Comparison of ENCODE assay signal across 25 cellular contexts in the genomic region with DNA sequence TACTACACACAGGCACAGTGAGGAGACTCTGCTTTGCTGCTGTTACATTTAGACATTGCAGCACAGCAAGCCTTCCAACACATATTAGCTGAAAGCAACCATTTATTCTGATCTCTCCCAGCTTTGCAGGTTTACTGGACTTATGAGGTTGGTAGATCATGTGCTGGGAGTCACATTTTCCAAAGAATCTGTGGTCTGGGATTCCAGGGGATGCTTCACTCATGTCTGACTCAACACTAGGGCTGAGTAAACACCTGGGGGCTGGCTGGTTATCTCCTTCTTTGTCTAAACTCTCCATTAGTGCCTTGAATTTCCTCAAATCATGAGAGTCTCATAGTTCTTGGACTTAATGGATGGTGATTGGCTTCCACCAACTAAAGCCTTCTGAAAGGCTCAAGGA. TPM values are rescaled to one million over a fixed set of nuclear protein-coding genes. Genes with fewer than 3 reads are reported as not detected.
DNase-seq lines count a peak whose midpoint lies in the region; ATAC-seq, FAIRE-seq and TF ChIP-seq lines count a peak whose summit lies in the region.
"Had no signal": no experiment of that assay in that cellular context is flagged by ENCODE, and none has a peak within 500 bp of the region (broad histone marks: within the 10 kb centered on the region; RNA-seq: fewer than 3 reads in every experiment).

No MANE protein-coding gene starts in this region.

- no peak overlapping the region for H4K12ac ChIP-seq in trophoblast cell (ENCODE audit: low read depth, low read length)

- H3K4me3 Mint-ChIP-seq in effector memory CD8-positive, alpha-beta T cell = no peak overlapping the region
- H3K4me3 Mint-ChIP-seq: CD14-positive monocyte; CD4-positive, alpha-beta memory T cell; HFFc6 had no signal

- no peaks in the 10 kb centered on the region for H3K4me1 Mint-ChIP-seq in effector memory CD8-positive, alpha-beta T cell (ENCODE audit: low read depth in 2 of 2)
- H3K4me1 Mint-ChIP-seq: CD14-positive monocyte; CD4-positive, alpha-beta memory T cell had no signal

- H4K91ac ChIP-seq in trophoblast cell (ENCODE audit: low read depth, low read length) = no peak overlapping the region

- no peak overlapping the region for H2AK5ac ChIP-seq in trophoblast cell (ENCODE audit: low read length)

- H3K4me3 ChIP-seq in A549 (no peak overlapping the region), trophoblast cell (ENCODE audit: low read depth, low read length) (no peak overlapping the region)
- H3K4me3 ChIP-seq: BLaER1, K562 had no signal

- no peaks in the 10 kb centered on the region for H3K4me1 ChIP-seq in A549
- H3K4me1 ChIP-seq in trophoblast cell (ENCODE audit: control insufficient read depth in 1 of 2, insufficient read depth in 2 of 2, low read length in 2 of 2) = no peaks in the 10 kb centered on the region
- H3K4me1 ChIP-seq: BLaER1 had no signal

- DNase-seq in A549 (ENCODE audit: low read depth in 1 of 2, low spot score in 1 of 2) (no peak), HT1080 (ENCODE audit: low read depth) (peak; percentile 23), RPMI7951 (ENCODE audit: low read depth) (peak; percentile 13), trophoblast cell (peak; percentile 66 to 73), DMS79 (lab: John Stamatoyannopoulos, UW) (no peak)
- DNase-seq in effector memory CD8-positive, alpha-beta T cell = no peak
- DNase-seq: CD4-positive, alpha-beta memory T cell; DMS153; DMS79 treated with DMSO at 0.1 percent for 48 hours; EL; GOT3; H7; HFFc6; IMR-90 had no signal

- no peak overlapping the region for H3K27ac Mint-ChIP-seq in effector memory CD8-positive, alpha-beta T cell
- H3K27ac Mint-ChIP-seq: CD14-positive monocyte, HFFc6 had no signal

- no peak overlapping the region for H3K4ac ChIP-seq in trophoblast cell (ENCODE audit: low read depth, low read length)

- peaks cover 0 to 3% of the 10 kb centered on the region in 2 donors for H3K9me3 Mint-ChIP-seq in effector memory CD8-positive, alpha-beta T cell
- H3K9me3 Mint-ChIP-seq: HFFc6 had no signal

- TF ChIP-seq POLR2A in A549 (IDR thresholded peaks at IDR 0.05; ENCODE audit: low read length) = no peak

- no peaks in the 10 kb centered on the region for H3K79me2 ChIP-seq in trophoblast cell (ENCODE audit: control insufficient read depth, insufficient read depth, low read length, poor library complexity)

- H3K27me3 ChIP-seq in trophoblast cell (ENCODE audit: insufficient read depth, low read length) = no peaks in the 10 kb centered on the region
- H3K27me3 ChIP-seq: BLaER1 had no signal

- H3K4me2 ChIP-seq in A549 (no peak overlapping the region), trophoblast cell (ENCODE audit: low read length) (no peak overlapping the region)
- H3K4me2 ChIP-seq: BLaER1 had no signal

- ATAC-seq in A549 = 0 out of 6 replicates have a peak, but pooled peaks of 1 of the 2 experiments have one; percentile 7
- ATAC-seq in effector memory CD8-positive, alpha-beta T cell (replicated peaks) = no peak
- no peak for ATAC-seq in GM18502 (IDR thresholded peaks at IDR 0.05; ENCODE audit: poor library complexity, unreplicated experiment)
- ATAC-seq: HCT116, K562 had no signal

- TF ChIP-seq CTCF in A549 (IDR thresholded peaks at IDR 0.05) = no peak

- no peak overlapping the region for H3K27ac ChIP-seq in A549
- H3K27ac ChIP-seq in trophoblast cell (ENCODE audit: low read depth, low read length) = no peak overlapping the region
- H3K27ac ChIP-seq: 22Rv1, BLaER1, HL-60 had no signal

- no peak overlapping the region for H2AFZ ChIP-seq in trophoblast cell (ENCODE audit: insufficient read depth, low read length, poor library complexity)

- TF ChIP-seq RAD21 in A549 (conservative IDR thresholded peaks at IDR 0.05 in 1 of 2, IDR thresholded peaks at IDR 0.05 in 1 of 2) = no peak

- H3K14ac ChIP-seq in trophoblast cell (ENCODE audit: low read length) = no peak overlapping the region

- H2BK120ac ChIP-seq in trophoblast cell (ENCODE audit: insufficient read depth, low read length, poor library complexity) = no peak overlapping the region

- H3K9ac ChIP-seq in trophoblast cell (ENCODE audit: low read length) = no peak overlapping the region
- H3K9ac ChIP-seq: BLaER1 had no signal

- POLR2A ChIA-PET in A549 (lab: Yijun Ruan, JAX) = no interaction called here

- H4K8ac ChIP-seq in trophoblast cell (ENCODE audit: low read depth, low read length) = no peak overlapping the region

- peaks cover 74 to 80% of the 10 kb centered on the region in 2 donors for H3K27me3 Mint-ChIP-seq in effector memory CD8-positive, alpha-beta T cell

- no peaks in the 10 kb centered on the region for H3K36me3 Mint-ChIP-seq in effector memory CD8-positive, alpha-beta T cell (ENCODE audit: insufficient read depth)
- H3K36me3 Mint-ChIP-seq: CD14-positive monocyte; CD4-positive, alpha-beta memory T cell had no signal

- no peak overlapping the region for H3K18ac ChIP-seq in trophoblast cell (ENCODE audit: low read length)

- CTCF ChIA-PET in A549 (lab: Yijun Ruan, JAX) = no interaction called here

- no peak overlapping the region for H2BK5ac ChIP-seq in trophoblast cell (ENCODE audit: low read depth, low read length, poor library complexity)

- no peaks in the 10 kb centered on the region for H3K79me1 ChIP-seq in trophoblast cell (ENCODE audit: low read length)

- FAIRE-seq in A549 (lab: Jason Lieb, UNC) = peak; percentile 98
- FAIRE-seq: G401.6, HTR-8/SVneo, K562 had no signal

- H3K36me3 ChIP-seq in trophoblast cell (ENCODE audit: control insufficient read depth in 1 of 2, insufficient read depth in 2 of 2, low read length in 2 of 2) = no peaks in the 10 kb centered on the region
- H3K36me3 ChIP-seq: BLaER1 had no signal

- H3K23ac ChIP-seq in trophoblast cell (ENCODE audit: low read length) = no peak overlapping the region

- TF ChIP-seq EP300 in A549 (IDR thresholded peaks at IDR 0.05) = no peak

- no peak overlapping the region for H2BK12ac ChIP-seq in trophoblast cell (ENCODE audit: low read length)

- H3K9me3 ChIP-seq in A549 = peaks cover 16% of the 10 kb centered on the region; the same call in 2 of the 3 replicates
- H3K9me3 ChIP-seq in trophoblast cell (ENCODE audit: insufficient read depth, low read depth, low read length) = peaks cover 3% of the 10 kb centered on the region
- H3K9me3 ChIP-seq: BLaER1 had no signal

TF ChIP-seq in A549, 52 proteins besides CTCF, POLR2A, EP300 and RAD21 (continues in another document):
- TF ChIP-seq CBX2 (IDR thresholded peaks at IDR 0.05; ENCODE audit: borderline replicate concordance, low read depth) = no peak
- no peak for TF ChIP-seq HMGXB4 (CRISPR knock-in tag; IDR thresholded peaks at IDR 0.05; ENCODE audit: borderline replicate concordance)
- TF ChIP-seq MAZ (IDR thresholded peaks at IDR 0.05; ENCODE audit: borderline replicate concordance, low read depth, low read length) = no peak
- no peak for TF ChIP-seq HOXB5 (CRISPR knock-in tag; IDR thresholded peaks at IDR 0.05)
- no peak for TF ChIP-seq ZNF302 (CRISPR knock-in tag; IDR thresholded peaks at IDR 0.05)
- no peak for TF ChIP-seq NPAS2 (CRISPR knock-in tag; IDR thresholded peaks at IDR 0.05; ENCODE audit: borderline replicate concordance)
- TF ChIP-seq POLR2AphosphoS2 (conservative IDR thresholded peaks at IDR 0.05; ENCODE audit: low read length) = no peak
- no peak for TF ChIP-seq SMC3 (IDR thresholded peaks at IDR 0.05)

RNA-seq across cellular contexts. Expression of gene LGALS13, which starts 5.4 kb away (rescaled TPM):
- polyA plus RNA-seq in A549 (2011; rRNA removed) = not detected in 2 replicates
- polyA plus RNA-seq in A549 (2012; cell fraction: cytosol; rRNA removed) = not detected in 2 replicates
- polyA plus RNA-seq in A549 (2012; cell fraction: nucleus; rRNA removed) = not detected in 2 replicates
- polyA plus RNA-seq in A549 (2017; fragmentation: RNase III; extraction: RNeasy Plus Mini Kit Qiagen cat#74134 plus additional on column Dnase treatment) = not detected in 3 replicates
- polyA minus RNA-seq in A549 (2011; rRNA and poly(A)+ RNA removed) = not detected in 2 replicates
- total RNA-seq in HT1080 (2014; rRNA removed; shearing (Covaris generic)) = not detected in 2 replicates
- polyA plus RNA-seq in HT1080 (2015; cell fraction: cytosol; rRNA removed) = not detected in 2 replicates
- not detected in 2 replicates for polyA plus RNA-seq in HT1080 (2015; cell fraction: nucleus; rRNA removed)
- total RNA-seq in RPMI7951 (2014; rRNA removed; shearing (Covaris generic)) = not detected in 2 replicates
- 10.9 and 11.7 TPM in 2 replicates for polyA plus RNA-seq in trophoblast cell (2013)
- total RNA-seq: A673; CD4-positive, alpha-beta memory T cell; H7; HFFc6; IMR-90 had no signal
- polyA plus RNA-seq: AG04450; CD14-positive monocyte; CD4-positive, alpha-beta memory T cell; IMR-90 had no signal

RNA-seq across cellular contexts. Expression of gene EID2, which starts 57.0 kb away (rescaled TPM):
- 23.2 and 26.1 TPM in 2 replicates for polyA plus RNA-seq in A549 (2011; rRNA removed)
- polyA plus RNA-seq in A549 (2012; cell fraction: cytosol; rRNA removed) = 23.9 and 34.5 TPM in 2 replicates
- polyA plus RNA-seq in A549 (2012; cell fraction: nucleus; rRNA removed) = 20.3 and 22.4 TPM in 2 replicates
- 49.2 to 53.0 TPM (median 52.9 TPM) in 3 replicates for polyA plus RNA-seq in A549 (2017; fragmentation: RNase III; extraction: RNeasy Plus Mini Kit Qiagen cat#74134 plus additional on column Dnase treatment)
- polyA minus RNA-seq in A549 (2011; rRNA and poly(A)+ RNA removed) = 5.7 TPM in 2 replicates
- total RNA-seq in HT1080 (2014; rRNA removed; shearing (Covaris generic)) = 19.4 and 21.8 TPM in 2 replicates
- polyA plus RNA-seq in HT1080 (2015; cell fraction: cytosol; rRNA removed) = 13.0 and 13.8 TPM in 2 replicates
- polyA plus RNA-seq in HT1080 (2015; cell fraction: nucleus; rRNA removed) = 10.1 and 11.3 TPM in 2 replicates
- total RNA-seq in RPMI7951 (2014; rRNA removed; shearing (Covaris generic)) = 17.1 and 19.0 TPM in 2 replicates
- 12.8 and 13.5 TPM in 2 replicates for polyA plus RNA-seq in trophoblast cell (2013)

RNA-seq across cellular contexts. Expression of gene LGALS16, which starts 58.8 kb away (rescaled TPM):
- polyA plus RNA-seq in A549 (2011; rRNA removed) (not detected in 2 replicates), A549 (2017; fragmentation: RNase III; extraction: RNeasy Plus Mini Kit Qiagen cat#74134 plus additional on column Dnase treatment) (not detected in 3 replicates)
- not detected in 2 replicates for polyA plus RNA-seq in A549 (2012; cell fraction: cytosol; rRNA removed)
- not detected in 2 replicates for polyA plus RNA-seq in A549 (2012; cell fraction: nucleus; rRNA removed)
- polyA minus RNA-seq in A549 (2011; rRNA and poly(A)+ RNA removed) = not detected in 2 replicates
- total RNA-seq in HT1080 (2014; rRNA removed; shearing (Covaris generic)) = not detected in 2 replicates
- polyA plus RNA-seq in HT1080 (2015; cell fraction: cytosol; rRNA removed) = not detected in 2 replicates
- polyA plus RNA-seq in HT1080 (2015; cell fraction: nucleus; rRNA removed) = not detected in 2 replicates
- not detected in 2 replicates for total RNA-seq in RPMI7951 (2014; rRNA removed; shearing (Covaris generic))
- 255 and 289 TPM in 2 replicates for polyA plus RNA-seq in trophoblast cell (2013)
- total RNA-seq: A673; CD4-positive, alpha-beta memory T cell; H7; HFFc6; IMR-90; K562 had no signal
- polyA plus RNA-seq: AG04450; CD14-positive monocyte; CD4-positive, alpha-beta memory T cell; IMR-90; K562 had no signal

Comparison
In these comparisons a context has a peak if more than half of its experiments do, and no peak if none do; other contexts are left out.
1. DNase-seq: peak in HT1080 (single experiment), RPMI7951 (single experiment) and trophoblast cell (2 of 2); none in A549 (0 of 2), DMS79 (single experiment) and effector memory CD8-positive, alpha-beta T cell (0 of 3).